Comparison of ENCODE assay signal across 1 cellular context in the genomic region with DNA sequence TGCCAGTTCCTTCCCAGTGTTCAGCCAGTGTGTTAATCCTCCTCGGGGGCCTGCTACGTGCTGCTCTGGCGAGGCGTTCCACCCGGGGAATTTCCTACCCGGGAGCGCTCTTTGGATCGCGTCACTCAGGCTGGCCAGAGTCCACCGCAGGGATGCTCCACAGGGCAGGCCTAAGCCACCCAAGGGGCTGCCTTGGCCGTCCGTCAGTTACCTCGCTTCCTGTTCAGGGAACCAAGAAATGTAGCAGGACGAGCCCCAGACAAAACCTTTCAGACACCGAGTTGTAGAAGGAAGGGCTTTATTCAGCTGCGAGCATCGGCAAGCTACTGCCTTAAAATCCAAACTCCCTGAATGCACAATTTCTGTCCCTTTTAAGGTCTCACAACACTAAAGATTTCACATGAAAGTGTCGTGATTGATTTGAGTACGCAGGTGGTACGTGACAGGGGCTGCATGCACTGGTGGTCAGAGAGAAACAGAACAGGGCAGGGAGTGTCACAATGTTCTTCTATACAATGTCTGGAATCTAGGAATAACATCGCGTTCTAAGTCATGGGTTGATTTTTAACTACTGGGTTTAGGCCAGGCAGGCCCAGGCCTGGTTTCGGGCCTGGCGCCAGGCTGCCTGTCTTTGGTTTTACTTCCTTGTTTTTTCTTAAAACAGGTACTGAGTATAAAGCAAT.
TF ChIP-seq lines count a peak whose summit lies in the region.

No MANE protein-coding gene starts in this region.

TF ChIP-seq in HepG2, 621 proteins besides CTCF, POLR2A, EP300 and RAD21 (continued from another document and continues in another):
- TF ChIP-seq ZNF460 (CRISPR knock-in tag; IDR thresholded peaks at IDR 0.05; ENCODE audit: borderline replicate concordance) (no peak), MBNL3 (CRISPR knock-in tag; conservative IDR thresholded peaks at IDR 0.05) (no peak), ZKSCAN5 (CRISPR knock-in tag; IDR thresholded peaks at IDR 0.05) (peak; percentile 68; the same call in 1 of the 2 replicates), ZNF17 (CRISPR knock-in tag; IDR thresholded peaks at IDR 0.05) (0 out of 2 replicates have a peak, but pooled peaks have one; percentile 67), ZNF563 (CRISPR knock-in tag; IDR thresholded peaks at IDR 0.05) (peak; percentile 51; the same call in 1 of the 2 replicates), RCOR2 (CRISPR knock-in tag; IDR thresholded peaks at IDR 0.05) (peak; percentile 56; the same call in 1 of the 2 replicates), ZKSCAN8 (CRISPR knock-in tag; IDR thresholded peaks at IDR 0.05; ENCODE audit: borderline replicate concordance) (0 out of 2 replicates have a peak, but pooled peaks have one; percentile 24), HNF4A (CRISPR knock-in tag; IDR thresholded peaks at IDR 0.05) (peak; percentile 88), NKX3-1 (CRISPR knock-in tag; IDR thresholded peaks at IDR 0.05) (0 out of 2 replicates have a peak, but pooled peaks have one; percentile 37), ZSCAN31 (CRISPR knock-in tag; IDR thresholded peaks at IDR 0.05; ENCODE audit: low read depth) (no peak), PPARG (CRISPR knock-in tag; conservative IDR thresholded peaks at IDR 0.05) (no peak), ZNF878 (CRISPR knock-in tag; IDR thresholded peaks at IDR 0.05) (0 out of 2 replicates have a peak, but pooled peaks have one; percentile 57), GTF3A (CRISPR knock-in tag; conservative IDR thresholded peaks at IDR 0.05) (no peak), ZNF530 (CRISPR knock-in tag; IDR thresholded peaks at IDR 0.05; ENCODE audit: low read depth) (no peak), ZNF619 (CRISPR knock-in tag; IDR thresholded peaks at IDR 0.05) (peak; percentile 89), ZNF253 (CRISPR knock-in tag; IDR thresholded peaks at IDR 0.05; ENCODE audit: borderline replicate concordance) (peak; percentile 36; the same call in 1 of the 2 replicates), NFYB (CRISPR knock-in tag; IDR thresholded peaks at IDR 0.05) (peak; percentile 75), AHR (CRISPR knock-in tag; IDR thresholded peaks at IDR 0.05) (no peak; the same call in 1 of the 2 replicates), GFI1 (CRISPR knock-in tag; IDR thresholded peaks at IDR 0.05; ENCODE audit: borderline replicate concordance) (peak; percentile 76; the same call in 1 of the 2 replicates), SOX5 (CRISPR knock-in tag; IDR thresholded peaks at IDR 0.05; ENCODE audit: borderline replicate concordance) (no peak; the same call in 1 of the 2 replicates), ZNF629 (CRISPR knock-in tag; conservative IDR thresholded peaks at IDR 0.05) (no peak), ZNF343 (CRISPR knock-in tag; IDR thresholded peaks at IDR 0.05) (peak; percentile 77; the same call in 1 of the 2 replicates), NCOR1 (IDR thresholded peaks at IDR 0.05; ENCODE audit: borderline replicate concordance, low read length) (no peak), ASH2L (IDR thresholded peaks at IDR 0.05; ENCODE audit: insufficient read length, low read depth, low read length) (peak; percentile 61), ZMYM4 (CRISPR knock-in tag; IDR thresholded peaks at IDR 0.05) (peak; percentile 68), ZNF660 (CRISPR knock-in tag; IDR thresholded peaks at IDR 0.05; ENCODE audit: borderline replicate concordance, low read depth) (no peak), NFIB (CRISPR knock-in tag; IDR thresholded peaks at IDR 0.05; ENCODE audit: borderline replicate concordance) (no peak), HOXD1 (CRISPR knock-in tag; IDR thresholded peaks at IDR 0.05) (0 out of 2 replicates have a peak, but pooled peaks have one; percentile 23), ZNF224 (CRISPR knock-in tag; IDR thresholded peaks at IDR 0.05) (no peak), ZNF34 (CRISPR knock-in tag; IDR thresholded peaks at IDR 0.05; ENCODE audit: borderline replicate concordance) (no peak), TAF1 (CRISPR knock-in tag; IDR thresholded peaks at IDR 0.05) (peak; percentile 78), PHF21A (CRISPR knock-in tag; IDR thresholded peaks at IDR 0.05) (peak; percentile 78), ZNF256 (CRISPR knock-in tag; conservative IDR thresholded peaks at IDR 0.05) (peak; percentile 97)
- TF ChIP-seq, protein P1, sequence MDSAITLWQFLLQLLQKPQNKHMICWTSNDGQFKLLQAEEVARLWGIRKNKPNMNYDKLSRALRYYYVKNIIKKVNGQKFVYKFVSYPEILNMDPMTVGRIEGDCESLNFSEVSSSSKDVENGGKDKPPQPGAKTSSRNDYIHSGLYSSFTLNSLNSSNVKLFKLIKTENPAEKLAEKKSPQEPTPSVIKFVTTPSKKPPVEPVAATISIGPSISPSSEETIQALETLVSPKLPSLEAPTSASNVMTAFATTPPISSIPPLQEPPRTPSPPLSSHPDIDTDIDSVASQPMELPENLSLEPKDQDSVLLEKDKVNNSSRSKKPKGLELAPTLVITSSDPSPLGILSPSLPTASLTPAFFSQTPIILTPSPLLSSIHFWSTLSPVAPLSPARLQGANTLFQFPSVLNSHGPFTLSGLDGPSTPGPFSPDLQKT (CRISPR knock-in tag; IDR thresholded peaks at IDR 0.05; ENCODE audit: borderline replicate concordance) = no peak
- TF ChIP-seq, protein P2, sequence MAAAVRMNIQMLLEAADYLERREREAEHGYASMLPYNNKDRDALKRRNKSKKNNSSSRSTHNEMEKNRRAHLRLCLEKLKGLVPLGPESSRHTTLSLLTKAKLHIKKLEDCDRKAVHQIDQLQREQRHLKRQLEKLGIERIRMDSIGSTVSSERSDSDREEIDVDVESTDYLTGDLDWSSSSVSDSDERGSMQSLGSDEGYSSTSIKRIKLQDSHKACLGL (CRISPR knock-in tag; IDR thresholded peaks at IDR 0.05) = no peak
- TF ChIP-seq, protein P3, sequence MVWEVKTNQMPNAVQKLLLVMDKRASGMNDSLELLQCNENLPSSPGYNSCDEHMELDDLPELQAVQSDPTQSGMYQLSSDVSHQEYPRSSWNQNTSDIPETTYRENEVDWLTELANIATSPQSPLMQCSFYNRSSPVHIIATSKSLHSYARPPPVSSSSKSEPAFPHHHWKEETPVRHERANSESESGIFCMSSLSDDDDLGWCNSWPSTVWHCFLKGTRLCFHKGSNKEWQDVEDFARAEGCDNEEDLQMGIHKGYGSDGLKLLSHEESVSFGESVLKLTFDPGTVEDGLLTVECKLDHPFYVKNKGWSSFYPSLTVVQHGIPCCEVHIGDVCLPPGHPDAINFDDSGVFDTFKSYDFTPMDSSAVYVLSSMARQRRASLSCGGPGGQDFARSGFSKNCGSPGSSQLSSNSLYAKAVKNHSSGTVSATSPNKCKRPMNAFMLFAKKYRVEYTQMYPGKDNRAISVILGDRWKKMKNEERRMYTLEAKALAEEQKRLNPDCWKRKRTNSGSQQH (CRISPR knock-in tag; IDR thresholded peaks at IDR 0.05; ENCODE audit: low read depth) = no peak
- TF ChIP-seq, protein P4, sequence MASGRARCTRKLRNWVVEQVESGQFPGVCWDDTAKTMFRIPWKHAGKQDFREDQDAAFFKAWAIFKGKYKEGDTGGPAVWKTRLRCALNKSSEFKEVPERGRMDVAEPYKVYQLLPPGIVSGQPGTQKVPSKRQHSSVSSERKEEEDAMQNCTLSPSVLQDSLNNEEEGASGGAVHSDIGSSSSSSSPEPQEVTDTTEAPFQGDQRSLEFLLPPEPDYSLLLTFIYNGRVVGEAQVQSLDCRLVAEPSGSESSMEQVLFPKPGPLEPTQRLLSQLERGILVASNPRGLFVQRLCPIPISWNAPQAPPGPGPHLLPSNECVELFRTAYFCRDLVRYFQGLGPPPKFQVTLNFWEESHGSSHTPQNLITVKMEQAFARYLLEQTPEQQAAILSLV (CRISPR knock-in tag; IDR thresholded peaks at IDR 0.05; ENCODE audit: borderline replicate concordance) = no peak
- TF ChIP-seq, protein P5, sequence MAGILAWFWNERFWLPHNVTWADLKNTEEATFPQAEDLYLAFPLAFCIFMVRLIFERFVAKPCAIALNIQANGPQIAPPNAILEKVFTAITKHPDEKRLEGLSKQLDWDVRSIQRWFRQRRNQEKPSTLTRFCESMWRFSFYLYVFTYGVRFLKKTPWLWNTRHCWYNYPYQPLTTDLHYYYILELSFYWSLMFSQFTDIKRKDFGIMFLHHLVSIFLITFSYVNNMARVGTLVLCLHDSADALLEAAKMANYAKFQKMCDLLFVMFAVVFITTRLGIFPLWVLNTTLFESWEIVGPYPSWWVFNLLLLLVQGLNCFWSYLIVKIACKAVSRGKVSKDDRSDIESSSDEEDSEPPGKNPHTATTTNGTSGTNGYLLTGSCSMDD (CRISPR knock-in tag; IDR thresholded peaks at IDR 0.05) = no peak
- TF ChIP-seq, protein P6, sequence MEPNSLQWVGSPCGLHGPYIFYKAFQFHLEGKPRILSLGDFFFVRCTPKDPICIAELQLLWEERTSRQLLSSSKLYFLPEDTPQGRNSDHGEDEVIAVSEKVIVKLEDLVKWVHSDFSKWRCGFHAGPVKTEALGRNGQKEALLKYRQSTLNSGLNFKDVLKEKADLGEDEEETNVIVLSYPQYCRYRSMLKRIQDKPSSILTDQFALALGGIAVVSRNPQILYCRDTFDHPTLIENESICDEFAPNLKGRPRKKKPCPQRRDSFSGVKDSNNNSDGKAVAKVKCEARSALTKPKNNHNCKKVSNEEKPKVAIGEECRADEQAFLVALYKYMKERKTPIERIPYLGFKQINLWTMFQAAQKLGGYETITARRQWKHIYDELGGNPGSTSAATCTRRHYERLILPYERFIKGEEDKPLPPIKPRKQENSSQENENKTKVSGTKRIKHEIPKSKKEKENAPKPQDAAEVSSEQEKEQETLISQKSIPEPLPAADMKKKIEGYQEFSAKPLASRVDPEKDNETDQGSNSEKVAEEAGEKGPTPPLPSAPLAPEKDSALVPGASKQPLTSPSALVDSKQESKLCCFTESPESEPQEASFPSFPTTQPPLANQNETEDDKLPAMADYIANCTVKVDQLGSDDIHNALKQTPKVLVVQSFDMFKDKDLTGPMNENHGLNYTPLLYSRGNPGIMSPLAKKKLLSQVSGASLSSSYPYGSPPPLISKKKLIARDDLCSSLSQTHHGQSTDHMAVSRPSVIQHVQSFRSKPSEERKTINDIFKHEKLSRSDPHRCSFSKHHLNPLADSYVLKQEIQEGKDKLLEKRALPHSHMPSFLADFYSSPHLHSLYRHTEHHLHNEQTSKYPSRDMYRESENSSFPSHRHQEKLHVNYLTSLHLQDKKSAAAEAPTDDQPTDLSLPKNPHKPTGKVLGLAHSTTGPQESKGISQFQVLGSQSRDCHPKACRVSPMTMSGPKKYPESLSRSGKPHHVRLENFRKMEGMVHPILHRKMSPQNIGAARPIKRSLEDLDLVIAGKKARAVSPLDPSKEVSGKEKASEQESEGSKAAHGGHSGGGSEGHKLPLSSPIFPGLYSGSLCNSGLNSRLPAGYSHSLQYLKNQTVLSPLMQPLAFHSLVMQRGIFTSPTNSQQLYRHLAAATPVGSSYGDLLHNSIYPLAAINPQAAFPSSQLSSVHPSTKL (CRISPR knock-in tag; IDR thresholded peaks at IDR 0.05) = peak; percentile 79
- TF ChIP-seq, protein P7, sequence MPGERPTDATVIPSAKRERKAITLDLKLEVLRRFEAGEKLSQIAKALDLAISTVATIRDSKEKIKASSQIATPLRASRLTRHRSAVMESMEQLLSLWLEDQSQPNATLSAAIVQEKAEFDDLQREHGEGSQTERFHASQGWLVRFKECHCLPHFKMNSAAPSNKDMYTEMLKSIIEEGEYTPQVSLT (CRISPR knock-in tag; IDR thresholded peaks at IDR 0.05; ENCODE audit: borderline replicate concordance, low read depth) = no peak
- TF ChIP-seq, protein P8, sequence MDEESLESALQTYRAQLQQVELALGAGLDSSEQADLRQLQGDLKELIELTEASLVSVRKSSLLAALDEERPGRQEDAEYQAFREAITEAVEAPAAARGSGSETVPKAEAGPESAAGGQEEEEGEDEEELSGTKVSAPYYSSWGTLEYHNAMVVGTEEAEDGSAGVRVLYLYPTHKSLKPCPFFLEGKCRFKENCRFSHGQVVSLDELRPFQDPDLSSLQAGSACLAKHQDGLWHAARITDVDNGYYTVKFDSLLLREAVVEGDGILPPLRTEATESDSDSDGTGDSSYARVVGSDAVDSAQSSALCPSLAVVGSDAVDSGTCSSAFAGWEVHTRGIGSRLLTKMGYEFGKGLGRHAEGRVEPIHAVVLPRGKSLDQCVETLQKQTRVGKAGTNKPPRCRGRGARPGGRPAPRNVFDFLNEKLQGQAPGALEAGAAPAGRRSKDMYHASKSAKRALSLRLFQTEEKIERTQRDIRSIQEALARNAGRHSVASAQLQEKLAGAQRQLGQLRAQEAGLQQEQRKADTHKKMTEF (CRISPR knock-in tag; IDR thresholded peaks at IDR 0.05) = peak; percentile 87
- TF ChIP-seq, protein P9, sequence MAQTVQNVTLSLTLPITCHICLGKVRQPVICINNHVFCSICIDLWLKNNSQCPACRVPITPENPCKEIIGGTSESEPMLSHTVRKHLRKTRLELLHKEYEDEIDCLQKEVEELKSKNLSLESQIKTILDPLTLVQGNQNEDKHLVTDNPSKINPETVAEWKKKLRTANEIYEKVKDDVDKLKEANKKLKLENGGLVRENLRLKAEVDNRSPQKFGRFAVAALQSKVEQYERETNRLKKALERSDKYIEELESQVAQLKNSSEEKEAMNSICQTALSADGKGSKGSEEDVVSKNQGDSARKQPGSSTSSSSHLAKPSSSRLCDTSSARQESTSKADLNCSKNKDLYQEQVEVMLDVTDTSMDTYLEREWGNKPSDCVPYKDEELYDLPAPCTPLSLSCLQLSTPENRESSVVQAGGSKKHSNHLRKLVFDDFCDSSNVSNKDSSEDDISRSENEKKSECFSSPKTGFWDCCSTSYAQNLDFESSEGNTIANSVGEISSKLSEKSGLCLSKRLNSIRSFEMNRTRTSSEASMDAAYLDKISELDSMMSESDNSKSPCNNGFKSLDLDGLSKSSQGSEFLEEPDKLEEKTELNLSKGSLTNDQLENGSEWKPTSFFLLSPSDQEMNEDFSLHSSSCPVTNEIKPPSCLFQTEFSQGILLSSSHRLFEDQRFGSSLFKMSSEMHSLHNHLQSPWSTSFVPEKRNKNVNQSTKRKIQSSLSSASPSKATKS (CRISPR knock-in tag; IDR thresholded peaks at IDR 0.05) = no peak
- TF ChIP-seq, protein P10, sequence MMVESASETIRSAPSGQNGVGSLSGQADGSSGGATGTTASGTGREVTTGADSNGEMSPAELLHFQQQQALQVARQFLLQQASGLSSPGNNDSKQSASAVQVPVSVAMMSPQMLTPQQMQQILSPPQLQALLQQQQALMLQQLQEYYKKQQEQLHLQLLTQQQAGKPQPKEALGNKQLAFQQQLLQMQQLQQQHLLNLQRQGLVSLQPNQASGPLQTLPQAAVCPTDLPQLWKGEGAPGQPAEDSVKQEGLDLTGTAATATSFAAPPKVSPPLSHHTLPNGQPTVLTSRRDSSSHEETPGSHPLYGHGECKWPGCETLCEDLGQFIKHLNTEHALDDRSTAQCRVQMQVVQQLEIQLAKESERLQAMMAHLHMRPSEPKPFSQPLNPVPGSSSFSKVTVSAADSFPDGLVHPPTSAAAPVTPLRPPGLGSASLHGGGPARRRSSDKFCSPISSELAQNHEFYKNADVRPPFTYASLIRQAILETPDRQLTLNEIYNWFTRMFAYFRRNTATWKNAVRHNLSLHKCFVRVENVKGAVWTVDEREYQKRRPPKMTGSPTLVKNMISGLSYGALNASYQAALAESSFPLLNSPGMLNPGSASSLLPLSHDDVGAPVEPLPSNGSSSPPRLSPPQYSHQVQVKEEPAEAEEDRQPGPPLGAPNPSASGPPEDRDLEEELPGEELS (CRISPR knock-in tag; IDR thresholded peaks at IDR 0.05) = peak; percentile 24; the same call in 1 of the 2 replicates
